ENCODE assay signal across 8 cellular contexts in genomic region chr20:58889334-58890072, GRCh38. TPM values are rescaled to one million over a fixed set of nuclear protein-coding genes. Genes with fewer than 3 reads are reported as not detected.
DNase-seq lines count a peak whose midpoint lies in the region; ATAC-seq and TF ChIP-seq lines count a peak whose summit lies in the region.

No MANE protein-coding gene starts in this region.

- no peaks in the 10 kb centered on the region for H3K36me3 ChIP-seq in mucosa of rectum (ENCODE audit: control insufficient read depth in 2 of 2, insufficient read depth in 2 of 2, low read length in 2 of 2)

- H3K27me3 Mint-ChIP-seq in CD4-positive, alpha-beta T cell, result no peaks in the 10 kb centered on the region

- peak overlapping the region; percentile 14 to 79 for H3K9ac ChIP-seq in mucosa of rectum (ENCODE audit: low read depth in 1 of 2, low read length in 2 of 2)

- H3K4me1 ChIP-seq in mucosa of rectum (ENCODE audit: control insufficient read depth in 2 of 2, insufficient read depth in 2 of 2, low read length in 2 of 2), result peaks cover under 1 to 9% of the 10 kb centered on the region in 2 donors

- intact Hi-C loops in CD4-positive, alpha-beta T cell (cut with DNase I, micrococcal nuclease), result loop anchor here (2.0 to 10.0 kb wide), 7 partner anchors 93 to 1497 kb away; partner anchors contain the start of genes ATP5F1E (in 2 of the 2), STX16 (in 2 of the 2), NELFCD (in 1 of the 2) and PRELID3B (in 1 of the 2)

- H3K4me3 Mint-ChIP-seq in CD4-positive, alpha-beta T cell, result peak overlapping the region; percentile 96

- peaks cover 57% of the 10 kb centered on the region for H3K4me1 Mint-ChIP-seq in CD4-positive, alpha-beta T cell (ENCODE audit: low read depth)

- DNase-seq in CD4-positive, alpha-beta T cell, result no peak
- DNase-seq in M059J (ENCODE audit: low read depth) (peak; percentile 56), cardiac fibroblast (ENCODE audit: low read depth in 2 of 2) (peak in 1 of 2 donors; percentile 29), AG08395 (ENCODE audit: low spot score) (no peak), NCI-H82 treated with DMSO at 0.1 percent for 48 hours (lab: John Stamatoyannopoulos, UW; ENCODE audit: unreplicated experiment) (no peak), NCI-H524 treated with DMSO at 0.1 percent for 48 hours (lab: John Stamatoyannopoulos, UW) (no peak)
- DNase-seq in stimulated activated CD8-positive, alpha-beta memory T cell treated with anti-CD3 and anti-CD28 coated beads, Interleukin-4, amount 100 ng/mL, for 48 hours, result no peak

- peak overlapping the region; percentile 65 for H3K27ac ChIP-seq in CD4-positive, alpha-beta T cell (ENCODE audit: low read depth, low read length)
- H3K27ac ChIP-seq in mucosa of rectum (ENCODE audit: low read depth in 2 of 2, low read length in 2 of 2), result peak overlapping the region; percentile 84 to 95

- no peaks in the 10 kb centered on the region for H3K9me3 ChIP-seq in CD4-positive, alpha-beta T cell (ENCODE audit: control insufficient read depth, low read length)
- no peaks in the 10 kb centered on the region for H3K9me3 ChIP-seq in mucosa of rectum (ENCODE audit: control insufficient read depth in 2 of 2, low read length in 2 of 2)

- POLR2A ChIA-PET in CD4-positive, alpha-beta T cell (lab: Charles Lee), result interaction anchor here (0.7 to 4.4 kb wide), 33 partner anchors 8 to 1180 kb away, joined by 3 to 54 read pairs (median 4); partner anchors contain the start of genes ATP5F1E, NELFCD, PMEPA1 and PRELID3B

- no peaks in the 10 kb centered on the region for H3K9me3 Mint-ChIP-seq in CD4-positive, alpha-beta T cell

- H3K4me3 ChIP-seq in cardiac fibroblast (replicated peaks in 1 of 2; ENCODE audit: low read depth in 2 of 2, low read length in 2 of 2) (peak overlapping the region; percentile 54 to 80), mucosa of rectum (ENCODE audit: low read length in 2 of 2) (peak overlapping the region; percentile 75 to 80)

- no peak for ATAC-seq in CD4-positive, alpha-beta T cell (ENCODE audit: poor library complexity)

- peaks cover 36% of the 10 kb centered on the region for H3K36me3 Mint-ChIP-seq in CD4-positive, alpha-beta T cell (ENCODE audit: low read depth)

- no peaks in the 10 kb centered on the region for H3K27me3 ChIP-seq in CD4-positive, alpha-beta T cell (ENCODE audit: control insufficient read depth, insufficient read depth, low read length)
- no peaks in the 10 kb centered on the region for H3K27me3 ChIP-seq in mucosa of rectum (ENCODE audit: control insufficient read depth in 2 of 2, insufficient read depth in 2 of 2, low read length in 2 of 2)

- TF ChIP-seq CTCF in CD4-positive, alpha-beta T cell (IDR thresholded peaks at IDR 0.05), result no peak
- no peak for TF ChIP-seq CTCF in cardiac fibroblast (IDR thresholded peaks at IDR 0.05; ENCODE audit: low read depth, low read length)

- CTCF ChIA-PET in CD4-positive, alpha-beta T cell (lab: Charles Lee), result no interaction called here

- H3K27ac Mint-ChIP-seq in CD4-positive, alpha-beta T cell, result peak overlapping the region; percentile 95

RNA-seq across cellular contexts. Expression of gene GNAS, which starts 37.0 kb away (rescaled TPM):
- 1,000 to 10,000 TPM; 1,245 to 1,317 TPM for total RNA-seq in CD4-positive, alpha-beta T cell
- 1,151 and 1,551 TPM in 2 replicates for total RNA-seq in M059J (2014; rRNA removed; shearing (Covaris generic))

RNA-seq across cellular contexts. Expression of gene GNAS-AS1, which starts 38.8 kb away (rescaled TPM):
- not detected for total RNA-seq in CD4-positive, alpha-beta T cell
- total RNA-seq in M059J (2014; rRNA removed; shearing (Covaris generic)), result 1.0 TPM in 1 of 2 replicates, not detected in the other
